ENCODE assay signal across 24 cellular contexts in genomic region chr12:71447691-71448660, GRCh38. TPM values are rescaled to one million over a fixed set of nuclear protein-coding genes. Genes with fewer than 3 reads are reported as not detected.
DNase-seq lines count a peak whose midpoint lies in the region; FAIRE-seq and TF ChIP-seq lines count a peak whose summit lies in the region.
"Had no signal": no experiment of that assay in that cellular context is flagged by ENCODE, and none has a peak within 500 bp of the region (broad histone marks: within the 10 kb centered on the region; RNA-seq: fewer than 3 reads in every experiment).

No MANE protein-coding gene starts in this region.

- DNase-seq in EH (ENCODE audit: low read depth) (peak; percentile 6), astrocyte (ENCODE audit: low read depth) (peak; percentile 88), iris pigment epithelial cell (ENCODE audit: low read depth) (peak; percentile 7), posterior cingulate gyrus (peak in 7 of 10 donors; percentile 10 to 86 (median 28)), NCI-H1436 treated with DMSO at 0.1 percent for 48 hours (lab: John Stamatoyannopoulos, UW) (no peak), brain microvascular endothelial cell (no peak), RWPE1 (ENCODE audit: low spot score) (no peak)
- DNase-seq in activated CD4-positive, alpha-beta T cell treated with anti-CD3 and anti-CD28 coated beads for 48 hours: no peak
- DNase-seq: activated naive CD4-positive, alpha-beta T cell treated with anti-CD3 and anti-CD28 coated beads for 36 hours; Calu3; heart left ventricle; islet precursor cell; NCI-H226; stimulated activated CD4-positive, alpha-beta T cell treated with anti-CD3 and anti-CD28 coated beads, Interleukin-4, amount 100 ng/mL, for 4 hours; stimulated activated CD8-positive, alpha-beta memory T cell treated with anti-CD3 and anti-CD28 coated beads, Interleukin-4, amount 100 ng/mL, for 48 hours; thyroid gland had no signal

- H3K36me3 Mint-ChIP-seq in astrocyte (ENCODE audit: low read depth, unreplicated experiment): no peaks in the 10 kb centered on the region

- H3K27ac ChIP-seq in astrocyte (ENCODE audit: low read depth, low read length) (peak overlapping the region; percentile 14), brain microvascular endothelial cell (no peak overlapping the region), RWPE1 (no peak overlapping the region)
- H3K27ac ChIP-seq: esophagus muscularis mucosa, heart left ventricle, HL-60, neutrophil, thyroid gland had no signal

- H3K9ac ChIP-seq in astrocyte (ENCODE audit: low read length): peak overlapping the region; percentile 25

- peaks cover 11% of the 10 kb centered on the region for H3K27me3 Mint-ChIP-seq in astrocyte (ENCODE audit: low read depth, unreplicated experiment)

- no peak for FAIRE-seq in astrocyte (lab: Jason Lieb, UNC)
- FAIRE-seq: bronchial epithelial cell, G401.6, GM12891, K562 had no signal

- intact Hi-C loops in posterior cingulate gyrus (cut with DNase I): no loop called here

- peaks cover 11% of the 10 kb centered on the region for H3K4me1 ChIP-seq in astrocyte (ENCODE audit: insufficient read depth, low read length)
- H3K4me1 ChIP-seq: esophagus muscularis mucosa, heart left ventricle, thyroid gland had no signal

- peak overlapping the region; percentile 51 for H3K27ac Mint-ChIP-seq in astrocyte (ENCODE audit: unreplicated experiment)
- H3K27ac Mint-ChIP-seq: activated naive CD4-positive, alpha-beta T cell treated with anti-CD3 and anti-CD28 coated beads for 36 hours had no signal

- H3K4me1 Mint-ChIP-seq in astrocyte (ENCODE audit: low read depth, unreplicated experiment): peaks cover 12% of the 10 kb centered on the region

- H3K36me3 ChIP-seq in astrocyte (ENCODE audit: insufficient read depth, low read length): no peaks in the 10 kb centered on the region
- no peaks in the 10 kb centered on the region for H3K36me3 ChIP-seq in brain microvascular endothelial cell (replicated peaks)
- H3K36me3 ChIP-seq: esophagus muscularis mucosa, heart left ventricle, neutrophil, thyroid gland had no signal

- H3K4me3 ChIP-seq in astrocyte (ENCODE audit: insufficient read depth, low read depth, low read length) (peak overlapping the region; percentile 5), brain microvascular endothelial cell (ENCODE audit: low read depth, low read length) (no peak overlapping the region)
- H3K4me3 ChIP-seq: esophagus muscularis mucosa, heart left ventricle, K562, thyroid gland had no signal

- TF ChIP-seq CTCF in astrocyte (IDR thresholded peaks at IDR 0.05; ENCODE audit: insufficient read depth, low read depth, low read length): no peak
- no peak for TF ChIP-seq CTCF in brain microvascular endothelial cell (IDR thresholded peaks at IDR 0.05; ENCODE audit: low read depth, low read length, missing control alignments)
- no peak for TF ChIP-seq CTCF in RWPE1 (conservative IDR thresholded peaks at IDR 0.05; ENCODE audit: low read depth)

- H3K9me3 Mint-ChIP-seq in astrocyte (ENCODE audit: unreplicated experiment): peaks cover 5% of the 10 kb centered on the region
- H3K9me3 Mint-ChIP-seq: activated naive CD4-positive, alpha-beta T cell treated with anti-CD3 and anti-CD28 coated beads for 36 hours had no signal

- H3K27me3 ChIP-seq in astrocyte (ENCODE audit: insufficient read depth, low read length) (peaks cover 34% of the 10 kb centered on the region), brain microvascular endothelial cell (replicated peaks) (peaks cover 7% of the 10 kb centered on the region)
- H3K27me3 ChIP-seq: thyroid gland had no signal

- H3K79me2 ChIP-seq in astrocyte (ENCODE audit: insufficient read depth, low read length): no peaks in the 10 kb centered on the region

- CTCF ChIA-PET in RWPE1 (lab: Yijun Ruan, JAX): no interaction called here

- peak overlapping the region; percentile 61 for H3K4me2 ChIP-seq in astrocyte (ENCODE audit: low read length)

- in situ Hi-C loops in brain microvascular endothelial cell (cut with HindIII; ENCODE audit: low pct_ligation_motif_present, low sequenced_read_pairs): no loop called here

- no peaks in the 10 kb centered on the region for H3K9me3 ChIP-seq in astrocyte (ENCODE audit: insufficient read depth, low read depth, low read length)
- H3K9me3 ChIP-seq: esophagus muscularis mucosa, heart left ventricle, neutrophil, thyroid gland had no signal

- no peak overlapping the region for H2AFZ ChIP-seq in astrocyte (ENCODE audit: low read depth, low read length)

- no peaks in the 10 kb centered on the region for H4K20me1 ChIP-seq in astrocyte (ENCODE audit: insufficient read depth, low read length)

- H3K4me3 Mint-ChIP-seq in astrocyte (ENCODE audit: unreplicated experiment): no peak overlapping the region
- H3K4me3 Mint-ChIP-seq: activated naive CD4-positive, alpha-beta T cell treated with anti-CD3 and anti-CD28 coated beads for 36 hours had no signal

- POLR2A ChIA-PET in RWPE1 (lab: Yijun Ruan, JAX; ENCODE audit: low non-redundant PET): no interaction called here

RNA-seq across cellular contexts. Expression of gene LGR5, which starts 8.4 kb away (rescaled TPM):
- total RNA-seq in astrocyte: 0.29 and 0.32 TPM in 2 replicates
- total RNA-seq: activated naive CD4-positive, alpha-beta T cell treated with anti-CD3 and anti-CD28 coated beads for 36 hours; bronchial epithelial cell; K562; RPMI7951 had no signal

Comparison
In these comparisons a context has a peak if more than half of its experiments do, and no peak if none do; other contexts are left out.
1. DNase-seq: peak in EH (single experiment), astrocyte (single experiment), iris pigment epithelial cell (single experiment) and posterior cingulate gyrus (7 of 10); none in NCI-H1436 treated with DMSO at 0.1 percent for 48 hours (single experiment), brain microvascular endothelial cell (single experiment), activated CD4-positive, alpha-beta T cell treated with anti-CD3 and anti-CD28 coated beads for 48 hours (single experiment) and RWPE1 (single experiment).